In genomic region chr16:8868272-8869211, GRCh38 we compare ENCODE assay signal across 7 cellular contexts. TPM values are rescaled to one million over a fixed set of nuclear protein-coding genes. Genes with fewer than 3 reads are reported as not detected.
DNase-seq lines count a peak whose midpoint lies in the region; ATAC-seq lines count a peak whose summit lies in the region.

Gene CARHSP1 (minus strand): TSS chr16:8869006. CDS start chr16:8859328, 9,678 bp downstream.

- intact Hi-C loops in sciatic nerve (cut with DNase I): loop anchor here (10.0 kb wide), 1 partner anchor 1756 kb away; no protein-coding TSS in a partner anchor

- DNase-seq in NCI-H2029 treated with DMSO at 0.1 percent for 48 hours (lab: John Stamatoyannopoulos, UW) (peak; percentile 83), T1000 (lab: John Stamatoyannopoulos, UW) (peak; percentile 89), astrocyte of the hippocampus (ENCODE audit: low read depth, low spot score) (peak; percentile 96), hippocampal formation (lab: John Stamatoyannopoulos, UW) (peak; percentile 86 to 90), sciatic nerve (ENCODE audit: low spot score) (peak; percentile 94)

- ATAC-seq in GM18511 (IDR thresholded peaks at IDR 0.05; ENCODE audit: unreplicated experiment): peak; percentile 77
- peak; percentile 62 for ATAC-seq in HG02981 (IDR thresholded peaks at IDR 0.05; ENCODE audit: unreplicated experiment)
- peak; percentile 90 for ATAC-seq in sciatic nerve

RNA-seq across cellular contexts. Expression of gene CARHSP1, which starts in this region (rescaled TPM):
- 118 TPM for total RNA-seq in sciatic nerve

Comparison
In these comparisons a context has a peak if more than half of its experiments do, and no peak if none do; other contexts are left out.
1. Peak in every context shown above with its lines: DNase-seq and ATAC-seq.